9 cellular contexts compared by ENCODE assay signal in genomic region chr6:166989427-166990034, GRCh38. TPM values are rescaled to one million over a fixed set of nuclear protein-coding genes. Genes with fewer than 3 reads are reported as not detected.
DNase-seq lines count a peak whose midpoint lies in the region; ATAC-seq, FAIRE-seq and TF ChIP-seq lines count a peak whose summit lies in the region.
"Had no signal": no experiment of that assay in that cellular context is flagged by ENCODE, and none has a peak within 500 bp of the region (broad histone marks: within the 10 kb centered on the region; RNA-seq: fewer than 3 reads in every experiment).

No MANE protein-coding gene starts in this region.

- H3K79me2 ChIP-seq in endothelial cell of umbilical vein (ENCODE audit: control insufficient read depth, insufficient read depth, low read length) = peaks cover 54% of the 10 kb centered on the region

- no TSS peak for BruUV-seq in endothelial cell of umbilical vein (replicated peaks; lab: Mats Ljungman, UMichigan)

- ATAC-seq in GM19324 (IDR thresholded peaks at IDR 0.05; ENCODE audit: low FRiP score, unreplicated experiment) = peak; percentile 55

- H4K20me1 ChIP-seq in endothelial cell of umbilical vein (replicated peaks; ENCODE audit: control insufficient read depth, extremely low read depth, insufficient read depth, low read length) = no peaks in the 10 kb centered on the region

- POLR2A ChIA-PET in endothelial cell of umbilical vein (lab: Charles Lee) = no interaction called here

- no peak overlapping the region for H3K4me2 ChIP-seq in endothelial cell of umbilical vein (ENCODE audit: insufficient read depth, low read length)

- H2AFZ ChIP-seq in endothelial cell of umbilical vein (ENCODE audit: low read depth, low read length) = no peak overlapping the region

- CTCF ChIA-PET in endothelial cell of umbilical vein (lab: Charles Lee) = interaction anchor here (0.7 to 3.6 kb wide), 37 partner anchors 10 to 713 kb away, joined by 3 to 84 read pairs (median 7); partner anchors contain the start of genes CEP43 and RNASET2

- H3K4me1 ChIP-seq in endothelial cell of umbilical vein (ENCODE audit: control insufficient read depth, extremely low read depth, insufficient read depth, low read length) = no peaks in the 10 kb centered on the region
- peaks cover 3% of the 10 kb centered on the region for H3K4me1 ChIP-seq in suprapubic skin
- H3K4me1 ChIP-seq: SJCRH30 had no signal

- TF ChIP-seq EP300 in Ishikawa (IDR thresholded peaks at IDR 0.05; ENCODE audit: borderline replicate concordance) (no peak), suprapubic skin (IDR thresholded peaks at IDR 0.05) (no peak)

- intact Hi-C loops in endothelial cell of umbilical vein (cut with micrococcal nuclease) = loop anchor here (1.0 to 10.0 kb wide), 4 partner anchors 203 to 282 kb away; no protein-coding TSS in a partner anchor

- H3K27ac ChIP-seq in endothelial cell of umbilical vein (ENCODE audit: insufficient read depth, low read depth, low read length) = no peak overlapping the region
- no peak overlapping the region for H3K27ac ChIP-seq in suprapubic skin
- H3K27ac ChIP-seq: SJCRH30 had no signal

- H3K36me3 ChIP-seq in endothelial cell of umbilical vein (ENCODE audit: control insufficient read depth in 2 of 2, extremely low read depth in 1 of 2, insufficient read depth in 2 of 2, low read length in 2 of 2) = peaks cover 0 to 3% of the 10 kb centered on the region in 2 experiments
- no peaks in the 10 kb centered on the region for H3K36me3 ChIP-seq in suprapubic skin

- H3K9me3 ChIP-seq in endothelial cell of umbilical vein (replicated peaks; ENCODE audit: control insufficient read depth, insufficient read depth, low read length) (no peaks in the 10 kb centered on the region), suprapubic skin (no peaks in the 10 kb centered on the region)
- H3K9me3 ChIP-seq: SJCRH30 had no signal

- peak; percentile 60 for FAIRE-seq in endothelial cell of umbilical vein (lab: Jason Lieb, UNC)

- TF ChIP-seq CTCF in endothelial cell of umbilical vein (IDR thresholded peaks at IDR 0.05; ENCODE audit: extremely low read depth in 1 of 2, insufficient read depth in 1 of 2, low read depth in 1 of 2, low read length in 2 of 2) (peak; percentile 24 to 34), suprapubic skin (IDR thresholded peaks at IDR 0.05) (no peak)

- no peak for TF ChIP-seq POLR2A in endothelial cell of umbilical vein (IDR thresholded peaks at IDR 0.05; ENCODE audit: low read depth, low read length)
- TF ChIP-seq POLR2A in suprapubic skin (IDR thresholded peaks at IDR 0.05) = no peak

- TF ChIP-seq RAD21 in Ishikawa (IDR thresholded peaks at IDR 0.05; ENCODE audit: low read depth) = peak; percentile 45

- DNase-seq in Caki2 (ENCODE audit: low read depth) = peak; percentile 25
- DNase-seq in activated CD4-positive, alpha-beta T cell treated with anti-CD3 and anti-CD28 coated beads for 24 hours (ENCODE audit: low read depth in 2 of 2) = peak; percentile 21 to 38
- DNase-seq in endothelial cell of umbilical vein (ENCODE audit: low read depth, low spot score) = peak; percentile 38
- DNase-seq in non-pigmented ciliary epithelial cell (ENCODE audit: low read depth) = peak; percentile 9
- no peak for DNase-seq in suprapubic skin (ENCODE audit: low spot score in 2 of 2)
- no peak for DNase-seq in NK-92 treated with Interleukin-12 subunit alpha and Interleukin-12 subunit beta, amount 100 ng/mL, for 24 hours (lab: John Stamatoyannopoulos, UW)

- H3K9ac ChIP-seq in endothelial cell of umbilical vein (replicated peaks; ENCODE audit: extremely low read depth, insufficient read depth, low read length) = no peak overlapping the region

- no peaks in the 10 kb centered on the region for H3K9me1 ChIP-seq in endothelial cell of umbilical vein (replicated peaks; ENCODE audit: control insufficient read depth, extremely low read depth, insufficient read depth, low read length)

- H3K27me3 ChIP-seq in endothelial cell of umbilical vein (ENCODE audit: control insufficient read depth in 2 of 2, insufficient read depth in 2 of 2, low read length in 2 of 2) (no peaks in the 10 kb centered on the region), suprapubic skin (no peaks in the 10 kb centered on the region)
- H3K27me3 ChIP-seq: SJCRH30 had no signal

- in situ Hi-C loops in Caki2 (cut with HindIII; ENCODE audit: low pct_unique_long_range_greater_than_20kb, low sequenced_read_pairs) = no loop called here

- dilution Hi-C loops in endothelial cell of umbilical vein (cut with MboI; ENCODE audit: extremely low pct_ligation_motif_present, low sequenced_read_pairs) = no loop called here

- 66% methylated on average over 10 of the region's 10 CpGs for WGBS in suprapubic skin

- H3K4me3 ChIP-seq in endothelial cell of umbilical vein (replicated peaks in 1 of 3; ENCODE audit: insufficient read depth in 1 of 3, low read depth in 1 of 3, low read length in 3 of 3) = no peak overlapping the region
- no peak overlapping the region for H3K4me3 ChIP-seq in suprapubic skin
- H3K4me3 ChIP-seq: SJCRH30 had no signal

TF ChIP-seq in Ishikawa, 13 proteins besides CTCF, POLR2A, EP300 and RAD21:
- TF ChIP-seq YY1 (IDR thresholded peaks at IDR 0.05; ENCODE audit: low read depth) (no peak), USF1 (IDR thresholded peaks at IDR 0.05) (no peak), ZBTB7A (IDR thresholded peaks at IDR 0.05; ENCODE audit: low read depth) (no peak), CREB1 (IDR thresholded peaks at IDR 0.05; ENCODE audit: low read depth) (no peak), CEBPB (IDR thresholded peaks at IDR 0.05) (no peak), TEAD4 (IDR thresholded peaks at IDR 0.05) (no peak)

TF ChIP-seq in endothelial cell of umbilical vein, 7 proteins besides CTCF, POLR2A, EP300 and RAD21:
- TF ChIP-seq GATA2 (IDR thresholded peaks at IDR 0.05; ENCODE audit: insufficient read depth, insufficient read length, low read depth, low read length) (no peak), MAX (IDR thresholded peaks at IDR 0.05; ENCODE audit: insufficient read depth, insufficient read length) (no peak), EZH2 (IDR thresholded peaks at IDR 0.05; ENCODE audit: borderline replicate concordance, low read depth, low read length, severe bottlenecking) (no peak), POLR2AphosphoS5 (IDR thresholded peaks at IDR 0.05; ENCODE audit: insufficient read depth, low read depth, low read length) (no peak), MYC (IDR thresholded peaks at IDR 0.05; ENCODE audit: low read depth, low read length) (no peak), FOS (IDR thresholded peaks at IDR 0.05; ENCODE audit: borderline replicate concordance, insufficient read depth, low read length) (no peak), JUN (IDR thresholded peaks at IDR 0.05; ENCODE audit: borderline replicate concordance, insufficient read depth, insufficient read length, low read depth) (no peak)

RNA-seq across cellular contexts. Expression of gene CEP43, which starts 9.7 kb away (rescaled TPM):
- total RNA-seq in Caki2 (2014; rRNA removed; shearing (Covaris generic); ENCODE audit: low replicate concordance) = 9.9 and 19.3 TPM in 2 replicates
- total RNA-seq in endothelial cell of umbilical vein (19.0 and 22.5 TPM in 2 replicates), suprapubic skin (10 to 100 TPM in 3 of 4 donors, 1 to 10 TPM in 1; 7.8 to 21.3 (median 11.2) TPM)
- 5.7 and 6.5 TPM in 2 replicates for polyA plus RNA-seq in endothelial cell of umbilical vein
- 8.2 and 8.6 TPM in 2 replicates for polyA plus RNA-seq in endothelial cell of umbilical vein (2011; cell fraction: cytosol; rRNA removed)
- polyA plus RNA-seq in endothelial cell of umbilical vein (2011; cell fraction: nucleus; rRNA removed) = 32.2 and 43.8 TPM in 2 replicates
- polyA plus RNA-seq in endothelial cell of umbilical vein (2012) = 6.4 and 10.9 TPM in 2 replicates
- polyA minus RNA-seq in endothelial cell of umbilical vein = 5.0 and 5.8 TPM in 2 replicates
- polyA minus RNA-seq in endothelial cell of umbilical vein (2011; cell fraction: cytosol; rRNA and poly(A)+ RNA removed) = 8.2 TPM
- 9.2 and 11.6 TPM in 2 replicates for polyA minus RNA-seq in endothelial cell of umbilical vein (2011; cell fraction: nucleus; rRNA and poly(A)+ RNA removed)

RNA-seq across cellular contexts. Expression of gene RNASET2, which starts 33.2 kb away (rescaled TPM):
- total RNA-seq in Caki2 (2014; rRNA removed; shearing (Covaris generic); ENCODE audit: low replicate concordance) = 53.4 and 54.7 TPM in 2 replicates
- total RNA-seq in endothelial cell of umbilical vein = 10.0 and 10.7 TPM in 2 replicates
- 11.2 and 11.4 TPM in 2 replicates for polyA plus RNA-seq in endothelial cell of umbilical vein
- 14.1 and 14.2 TPM in 2 replicates for polyA plus RNA-seq in endothelial cell of umbilical vein (2011; cell fraction: cytosol; rRNA removed)
- polyA plus RNA-seq in endothelial cell of umbilical vein (2011; cell fraction: nucleus; rRNA removed) = 9.6 and 11.3 TPM in 2 replicates
- 9.7 and 11.9 TPM in 2 replicates for polyA plus RNA-seq in endothelial cell of umbilical vein (2012)
- polyA minus RNA-seq in endothelial cell of umbilical vein = 6.3 and 9.4 TPM in 2 replicates
- 8.2 TPM for polyA minus RNA-seq in endothelial cell of umbilical vein (2011; cell fraction: cytosol; rRNA and poly(A)+ RNA removed)
- polyA minus RNA-seq in endothelial cell of umbilical vein (2011; cell fraction: nucleus; rRNA and poly(A)+ RNA removed) = 1.9 and 2.9 TPM in 2 replicates
- total RNA-seq in suprapubic skin = 10 to 100 TPM; 36.3 to 62.5 (median 53.9) TPM

Comparison
In these comparisons a context has a peak if more than half of its experiments do, and no peak if none do; other contexts are left out.
1. DNase-seq: peak in Caki2 (single experiment), activated CD4-positive, alpha-beta T cell treated with anti-CD3 and anti-CD28 coated beads for 24 hours (2 of 2), endothelial cell of umbilical vein (single experiment) and non-pigmented ciliary epithelial cell (single experiment); none in suprapubic skin (0 of 2) and NK-92 treated with Interleukin-12 subunit alpha and Interleukin-12 subunit beta, amount 100 ng/mL, for 24 hours (single experiment).
2. CTCF ChIP-seq: peak in endothelial cell of umbilical vein (2 of 2); none in suprapubic skin (0 of 2).